ENCODE assay signal across 13 cellular contexts in the genomic region with DNA sequence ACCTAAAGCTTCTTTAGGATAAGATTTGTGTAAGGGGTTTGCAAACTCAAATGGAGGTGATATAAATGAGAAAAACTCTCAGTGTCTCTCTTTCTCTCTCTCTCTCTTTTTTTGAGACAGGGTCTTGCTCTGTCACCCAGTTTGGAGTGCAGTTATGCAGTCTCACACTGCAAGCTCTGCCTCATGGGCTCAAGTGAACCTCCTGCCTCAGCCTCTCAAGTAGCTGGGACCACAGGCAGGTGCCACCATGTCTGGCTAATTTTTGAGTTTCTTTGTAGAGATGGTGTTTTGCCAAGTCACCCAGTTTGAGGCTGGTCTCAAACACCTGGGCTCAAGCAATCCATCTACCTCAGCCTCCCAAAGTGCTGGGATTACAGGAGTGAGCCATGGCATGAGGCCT. TPM values are rescaled to one million over a fixed set of nuclear protein-coding genes. Genes with fewer than 3 reads are reported as not detected.
DNase-seq lines count a peak whose midpoint lies in the region; ATAC-seq and TF ChIP-seq lines count a peak whose summit lies in the region.
"Had no signal": no experiment of that assay in that cellular context is flagged by ENCODE, and none has a peak within 500 bp of the region (broad histone marks: within the 10 kb centered on the region; RNA-seq: fewer than 3 reads in every experiment).

No MANE protein-coding gene starts in this region.

- H3K4me2 ChIP-seq in DND-41 (ENCODE audit: insufficient read depth, low read length), result peak overlapping the region; percentile 43

- peak overlapping the region; percentile 29; the same call in 1 of the 2 replicates for H3K9ac ChIP-seq in DND-41 (ENCODE audit: low read depth, low read length)
- no peak overlapping the region for H3K9ac ChIP-seq in rectal smooth muscle tissue (ENCODE audit: low read length)

- H3K4me3 Mint-ChIP-seq in IgD-negative memory B cell, result peak overlapping the region; percentile 87 to 97 (median 93)
- H3K4me3 Mint-ChIP-seq: nephron progenitor cell had no signal

- peaks cover 70% of the 10 kb centered on the region for H3K4me1 ChIP-seq in DND-41 (ENCODE audit: insufficient read depth, low read length)
- H3K4me1 ChIP-seq in ascending aorta, result peaks cover 0 to 11% of the 10 kb centered on the region in 2 donors
- H3K4me1 ChIP-seq in rectal smooth muscle tissue (ENCODE audit: control insufficient read depth, insufficient read depth, low read length), result no peaks in the 10 kb centered on the region

- TF ChIP-seq CTCF in DND-41 (IDR thresholded peaks at IDR 0.05; ENCODE audit: borderline replicate concordance, extremely low read depth, low read length, poor library complexity, severe bottlenecking), result no peak
- TF ChIP-seq CTCF in ascending aorta (IDR thresholded peaks at IDR 0.05), result no peak

- no peaks in the 10 kb centered on the region for H3K9me3 ChIP-seq in DND-41 (ENCODE audit: insufficient read depth, low read length, severe bottlenecking)
- no peaks in the 10 kb centered on the region for H3K9me3 ChIP-seq in ascending aorta

- H3K9me3 Mint-ChIP-seq in IgD-negative memory B cell, result peaks cover 0 to 2% (median 0%) of the 10 kb centered on the region in 3 donors
- H3K9me3 Mint-ChIP-seq: nephron progenitor cell had no signal

- H3K27me3 ChIP-seq in DND-41 (ENCODE audit: insufficient read depth, low read length, poor library complexity), result no peaks in the 10 kb centered on the region
- no peaks in the 10 kb centered on the region for H3K27me3 ChIP-seq in ascending aorta
- H3K27me3 ChIP-seq in rectal smooth muscle tissue (ENCODE audit: control insufficient read depth, insufficient read depth, low read length), result no peaks in the 10 kb centered on the region

- H3K27ac Mint-ChIP-seq in IgD-negative memory B cell, result peak overlapping the region; percentile 91 to 100 (median 92)
- H3K27ac Mint-ChIP-seq: nephron progenitor cell had no signal

- H4K20me1 ChIP-seq in DND-41 (ENCODE audit: insufficient read depth, low read length), result no peaks in the 10 kb centered on the region

- H2AFZ ChIP-seq in DND-41 (ENCODE audit: low read depth, low read length), result no peak overlapping the region

- ATAC-seq in DND-41 (ENCODE audit: insufficient read depth, low read depth), result no peak
- ATAC-seq in HG03280 (IDR thresholded peaks at IDR 0.05; ENCODE audit: unreplicated experiment), result no peak
- ATAC-seq in GM18519 (IDR thresholded peaks at IDR 0.05; ENCODE audit: low FRiP score, unreplicated experiment), result no peak

- H3K36me3 ChIP-seq in DND-41 (ENCODE audit: insufficient read depth, low read length) (no peaks in the 10 kb centered on the region), ascending aorta (no peaks in the 10 kb centered on the region), rectal smooth muscle tissue (ENCODE audit: control insufficient read depth, insufficient read depth, low read length) (peaks cover 5% of the 10 kb centered on the region)
- H3K36me3 ChIP-seq: cardiac muscle cell had no signal

- no peaks in the 10 kb centered on the region for H3K27me3 Mint-ChIP-seq in IgD-negative memory B cell

- H3K4me3 ChIP-seq in DND-41 (ENCODE audit: low read depth in 1 of 2, low read length in 2 of 2), result 0 out of 4 replicates have a peak overlapping the region, but pooled peaks of 1 of the 2 experiments have one; percentile 10
- H3K4me3 ChIP-seq in ascending aorta, result no peak overlapping the region
- H3K4me3 ChIP-seq in rectal smooth muscle tissue (ENCODE audit: low read length), result no peak overlapping the region
- H3K4me3 ChIP-seq: cardiac muscle cell had no signal

- H3K36me3 Mint-ChIP-seq in IgD-negative memory B cell, result peaks cover 8% of the 10 kb centered on the region

- H3K4me1 Mint-ChIP-seq in IgD-negative memory B cell, result peaks cover 24 to 44% (median 35%) of the 10 kb centered on the region in 3 donors

- DNase-seq in DND-41 (no peak), ascending aorta (ENCODE audit: low spot score in 2 of 2) (no peak), NCI-H1694 treated with DMSO at 0.1 percent for 48 hours (lab: John Stamatoyannopoulos, UW) (no peak), SKM-1 treated with dmso at 0.1 percent for 144 hours (lab: John Stamatoyannopoulos, UW; ENCODE audit: unreplicated experiment) (no peak)
- DNase-seq: NCI-H1436; NCI-H748 treated with DMSO at 0.1 percent for 48 hours; nephron progenitor cell; stimulated activated CD8-positive, alpha-beta memory T cell treated with anti-CD3 and anti-CD28 coated beads, Interleukin-4, amount 100 ng/mL, for 48 hours had no signal

- intact Hi-C loops in ascending aorta (cut with DNase I), result no loop called here

- H3K79me2 ChIP-seq in DND-41 (ENCODE audit: insufficient read depth, low read length), result no peaks in the 10 kb centered on the region

- H3K27ac ChIP-seq in DND-41 (ENCODE audit: low read length) (peak overlapping the region; percentile 67), ascending aorta (peak overlapping the region; percentile 15 to 48), rectal smooth muscle tissue (ENCODE audit: low read depth, low read length) (peak overlapping the region; percentile 60)
- H3K27ac ChIP-seq: cardiac muscle cell had no signal

RNA-seq across cellular contexts. Expression of a gene that starts 2.9 kb away (rescaled TPM):
- polyA plus RNA-seq in IgD-negative memory B cell, result 158 TPM
- total RNA-seq in ascending aorta, result 2.8 TPM
- polyA plus RNA-seq: cardiac muscle cell had no signal

RNA-seq across cellular contexts. Expression of a gene that starts 26.8 kb away (rescaled TPM):
- polyA plus RNA-seq in IgD-negative memory B cell, result 28.4 TPM
- total RNA-seq in ascending aorta, result 27.7 TPM
